ENCODE assay signal across 8 cellular contexts in the genomic region with DNA sequence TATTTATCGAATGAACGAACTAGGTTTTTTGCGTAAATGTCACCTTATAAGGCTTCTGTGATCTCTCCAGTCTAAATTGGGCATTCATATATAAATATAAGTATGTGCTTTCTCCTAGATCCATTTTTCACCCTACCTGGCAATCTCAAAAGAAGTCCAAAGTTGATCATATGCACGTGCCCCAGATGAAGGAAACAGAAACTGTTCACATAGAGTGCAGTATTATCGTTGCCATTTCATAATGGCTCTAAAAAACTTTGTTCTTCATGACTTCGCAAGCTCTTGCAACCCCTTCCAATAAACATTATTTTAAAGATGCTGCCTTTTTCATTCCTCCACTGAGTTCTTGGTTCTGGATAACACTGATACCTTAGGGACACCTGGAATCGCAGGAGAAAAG. TPM values are rescaled to one million over a fixed set of nuclear protein-coding genes. Genes with fewer than 3 reads are reported as not detected.
DNase-seq lines count a peak whose midpoint lies in the region; ATAC-seq, FAIRE-seq and TF ChIP-seq lines count a peak whose summit lies in the region.

No MANE protein-coding gene starts in this region.

- H3K27ac Mint-ChIP-seq in activated CD8-positive, alpha-beta T cell treated with anti-CD3 and anti-CD28 coated beads for 36 hours: peak overlapping the region; percentile 94

- no peaks in the 10 kb centered on the region for H4K20me1 ChIP-seq in HCT116 (ENCODE audit: insufficient read depth)

- CTCF ChIA-PET in HCT116 (lab: Charles Lee): no interaction called here
- CTCF ChIA-PET in activated CD8-positive, alpha-beta T cell treated with anti-CD3 and anti-CD28 coated beads for 36 hours (lab: Charles Lee): interaction anchor here (1.5 kb wide), 1 partner anchor 234 kb away, joined by 5 read pairs; the partner anchor contains the start of gene PPA2

- FAIRE-seq in frontal cortex (lab: Jason Lieb, UNC): no peak

- peak overlapping the region; percentile 88 for H3K9ac ChIP-seq in HCT116 (ENCODE audit: low read length)

- H3K36me3 Mint-ChIP-seq in activated CD8-positive, alpha-beta T cell treated with anti-CD3 and anti-CD28 coated beads for 36 hours (ENCODE audit: low read depth): peaks cover 9% of the 10 kb centered on the region

- TF ChIP-seq POLR2A in HCT116 (IDR thresholded peaks at IDR 0.05; ENCODE audit: borderline replicate concordance, extremely low read depth, insufficient read depth, insufficient read length): no peak

- H3K9me3 ChIP-seq in HCT116 (ENCODE audit: control insufficient read depth in 1 of 2, insufficient read depth in 1 of 2, low read depth in 1 of 2, low read length in 2 of 2): no peaks in the 10 kb centered on the region

- peak overlapping the region; percentile 80; the same call in 1 of the 2 replicates for H3K27ac ChIP-seq in HCT116 (ENCODE audit: low read depth, low read length)
- peak overlapping the region in 20 of 21 experiments; percentile 67 to 94 (median 88) for H3K27ac ChIP-seq in skin epidermis

- H3K27me3 ChIP-seq in HCT116 (ENCODE audit: insufficient read depth, low read length): no peaks in the 10 kb centered on the region

- no peaks in the 10 kb centered on the region for H3K9me3 Mint-ChIP-seq in activated CD8-positive, alpha-beta T cell treated with anti-CD3 and anti-CD28 coated beads for 36 hours

- H3K27me3 Mint-ChIP-seq in activated CD8-positive, alpha-beta T cell treated with anti-CD3 and anti-CD28 coated beads for 36 hours: no peaks in the 10 kb centered on the region

- no peak for TF ChIP-seq CTCF in HCT116 (IDR thresholded peaks at IDR 0.05 in 2 of 3, conservative IDR thresholded peaks at IDR 0.05 in 1 of 3; ENCODE audit: borderline replicate concordance in 1 of 3, insufficient read depth in 1 of 3, low read depth in 2 of 3, low read length in 2 of 3)
- no peak for TF ChIP-seq CTCF in activated CD8-positive, alpha-beta T cell treated with anti-CD3 and anti-CD28 coated beads for 36 hours (IDR thresholded peaks at IDR 0.05)

- peak overlapping the region; percentile 72 for H3K4me2 ChIP-seq in HCT116 (ENCODE audit: low read length)

- RAD21 ChIA-PET in HCT116 (lab: Charles Lee; ENCODE audit: low non-redundant PET in 1 of 2, low total read pairs in 2 of 2, uncharacterized antibody in 2 of 2, unreplicated experiment in 2 of 2): no interaction called here

- H3K4me1 Mint-ChIP-seq in activated CD8-positive, alpha-beta T cell treated with anti-CD3 and anti-CD28 coated beads for 36 hours (ENCODE audit: low read depth): peaks cover 23% of the 10 kb centered on the region

- intact Hi-C loops in HCT116 (cut with micrococcal nuclease): no loop called here
- intact Hi-C loops in activated CD8-positive, alpha-beta T cell treated with anti-CD3 and anti-CD28 coated beads for 36 hours (cut with micrococcal nuclease): no loop called here

- no peak for DNase-seq in HCT116 (ENCODE audit: low read depth, low spot score)
- no peak for DNase-seq in activated CD8-positive, alpha-beta T cell treated with anti-CD3 and anti-CD28 coated beads for 36 hours
- DNase-seq in NCI-H510A treated with DMSO at 0.1 percent for 48 hours (lab: John Stamatoyannopoulos, UW): no peak
- no peak for DNase-seq in frontal cortex (ENCODE audit: low spot score in 2 of 2)

- H3K4me1 ChIP-seq in HCT116 (ENCODE audit: control insufficient read depth in 1 of 2, insufficient read depth in 2 of 2, low read length in 2 of 2): peaks cover 0 to 14% of the 10 kb centered on the region in 2 experiments; a peak in 3 of 4 replicates

- peak overlapping the region; percentile 77 to 82 for H3K4me3 ChIP-seq in HCT116 (replicated peaks in 1 of 2; ENCODE audit: low read depth in 1 of 2, low read length in 2 of 2)
- peak overlapping the region; percentile 81 for H3K4me3 ChIP-seq in iPS-11a (ENCODE audit: low read depth, low read length)
- peak overlapping the region; percentile 67 to 87 (median 81) for H3K4me3 ChIP-seq in skin epidermis

- no peak for TF ChIP-seq RAD21 in HCT116 (IDR thresholded peaks at IDR 0.05; ENCODE audit: low read depth)

- peak overlapping the region; percentile 96 for H3K4me3 Mint-ChIP-seq in activated CD8-positive, alpha-beta T cell treated with anti-CD3 and anti-CD28 coated beads for 36 hours

- no peak overlapping the region for H2AFZ ChIP-seq in HCT116 (ENCODE audit: low read depth, low read length, poor library complexity, severe bottlenecking)

- H3K79me2 ChIP-seq in HCT116 (ENCODE audit: insufficient read depth, low read length): peaks cover 78% of the 10 kb centered on the region

- POLR2A ChIA-PET in HCT116 (lab: Charles Lee): no interaction called here
- POLR2A ChIA-PET in activated CD8-positive, alpha-beta T cell treated with anti-CD3 and anti-CD28 coated beads for 36 hours (lab: Charles Lee): interaction anchor here (0.9 to 1.1 kb wide), 3 partner anchors 21 to 235 kb away, joined by 3 to 5 read pairs (median 3); no protein-coding TSS in a partner anchor

- BruUV-seq in HCT116 (replicated peaks; lab: Mats Ljungman, UMichigan): no TSS peak

- no peaks in the 10 kb centered on the region for H3K36me3 ChIP-seq in HCT116 (ENCODE audit: control insufficient read depth in 1 of 2, insufficient read depth in 2 of 2, low read length in 2 of 2)

- ATAC-seq in HCT116 (no peak), HG02588 (IDR thresholded peaks at IDR 0.05; ENCODE audit: unreplicated experiment) (no peak), HG02885 (IDR thresholded peaks at IDR 0.05; ENCODE audit: poor library complexity, unreplicated experiment) (no peak)
- no peak for ATAC-seq in activated CD8-positive, alpha-beta T cell treated with anti-CD3 and anti-CD28 coated beads for 36 hours

- no peaks in the 10 kb centered on the region for H3K9me2 ChIP-seq in HCT116 (ENCODE audit: insufficient read depth)

TF ChIP-seq in HCT116, 20 proteins besides CTCF, POLR2A, EP300 and RAD21:
- TF ChIP-seq ELF1 (IDR thresholded peaks at IDR 0.05; ENCODE audit: borderline replicate concordance, low read depth) (no peak), CBX3 (IDR thresholded peaks at IDR 0.05; ENCODE audit: low read depth) (no peak)

RNA-seq across cellular contexts. Expression of gene INTS12, which starts 0.7 kb away (rescaled TPM):
- total RNA-seq in HCT116 (2021; ENCODE audit: unreplicated experiment): 18.5 TPM
- polyA plus RNA-seq in HCT116 (2012): 12.2 and 17.6 TPM in 2 replicates
- 10 to 100 TPM; 21.6 to 24.1 TPM for total RNA-seq in activated CD8-positive, alpha-beta T cell treated with anti-CD3 and anti-CD28 coated beads for 36 hours
- 36.7 TPM for total RNA-seq in frontal cortex

RNA-seq across cellular contexts. Expression of gene GSTCD, which starts 0.8 kb away (rescaled TPM):
- total RNA-seq in HCT116 (2021; ENCODE audit: unreplicated experiment): 22.5 TPM
- polyA plus RNA-seq in HCT116 (2012): 4.3 and 6.4 TPM in 2 replicates
- total RNA-seq in activated CD8-positive, alpha-beta T cell treated with anti-CD3 and anti-CD28 coated beads for 36 hours: 10 to 100 TPM; 16.2 to 17.5 TPM
- 30.2 TPM for total RNA-seq in frontal cortex
